16 cellular contexts compared by ENCODE assay signal in genomic region chr1:61533546-61533945, GRCh38.
DNase-seq lines count a peak whose midpoint lies in the region; ATAC-seq and TF ChIP-seq lines count a peak whose summit lies in the region.
"Had no signal": no experiment of that assay in that cellular context is flagged by ENCODE, and none has a peak within 500 bp of the region (broad histone marks: within the 10 kb centered on the region; RNA-seq: fewer than 3 reads in every experiment).

No MANE protein-coding gene starts in this region.

- ATAC-seq in mucosa of descending colon (peak; percentile 71), HG02588 (IDR thresholded peaks at IDR 0.05; ENCODE audit: unreplicated experiment) (no peak), HG03439 (IDR thresholded peaks at IDR 0.05; ENCODE audit: unreplicated experiment) (no peak)
- ATAC-seq: A549; CD8-positive, alpha-beta T cell had no signal

- no peak for TF ChIP-seq CTCF in mucosa of descending colon (IDR thresholded peaks at IDR 0.05)

- H3K36me3 ChIP-seq in mucosa of descending colon (ENCODE audit: low read depth), result no peaks in the 10 kb centered on the region
- H3K36me3 ChIP-seq: BLaER1 treated with 17β-estradiol and CSF1 and Interleukin-3, amounts not matched to agents 10 nM and 100 nM had no signal

- DNase-seq in NCI-H2029 (lab: John Stamatoyannopoulos, UW) (peak; percentile 35), NCI-H2029 treated with DMSO at 0.1 percent for 48 hours (lab: John Stamatoyannopoulos, UW) (no peak), MV-4-11 (lab: John Stamatoyannopoulos, UW) (peak; percentile 4), mucosa of descending colon (no peak), islet precursor cell (no peak)
- DNase-seq: AML-193; Caco-2; Calu3; CD4-positive, alpha-beta T cell; CD8-positive, alpha-beta T cell; DMS79 treated with DMSO at 0.1 percent for 48 hours; GF-D8 had no signal

- intact Hi-C loops in mucosa of descending colon (cut with DNase I, micrococcal nuclease), result no loop called here

- no peak overlapping the region for H3K4me3 ChIP-seq in mucosa of descending colon
- H3K4me3 ChIP-seq: A549; BLaER1 treated with 17β-estradiol and CSF1 and Interleukin-3, amounts not matched to agents 10 nM and 100 nM had no signal

- no peaks in the 10 kb centered on the region for H3K9me3 ChIP-seq in mucosa of descending colon
- H3K9me3 ChIP-seq: A549, Caco-2 had no signal

- no peaks in the 10 kb centered on the region for H3K4me1 ChIP-seq in mucosa of descending colon (ENCODE audit: low read depth)
- H3K4me1 ChIP-seq: A549, Caco-2 had no signal

Comparison
In these comparisons a context has a peak if more than half of its experiments do, and no peak if none do; other contexts are left out.
1. DNase-seq: peak in NCI-H2029 (single experiment) and MV-4-11 (single experiment); none in NCI-H2029 treated with DMSO at 0.1 percent for 48 hours (single experiment), mucosa of descending colon (0 of 3) and islet precursor cell (single experiment).